Comparison of ENCODE assay signal across 11 cellular contexts in the genomic region with DNA sequence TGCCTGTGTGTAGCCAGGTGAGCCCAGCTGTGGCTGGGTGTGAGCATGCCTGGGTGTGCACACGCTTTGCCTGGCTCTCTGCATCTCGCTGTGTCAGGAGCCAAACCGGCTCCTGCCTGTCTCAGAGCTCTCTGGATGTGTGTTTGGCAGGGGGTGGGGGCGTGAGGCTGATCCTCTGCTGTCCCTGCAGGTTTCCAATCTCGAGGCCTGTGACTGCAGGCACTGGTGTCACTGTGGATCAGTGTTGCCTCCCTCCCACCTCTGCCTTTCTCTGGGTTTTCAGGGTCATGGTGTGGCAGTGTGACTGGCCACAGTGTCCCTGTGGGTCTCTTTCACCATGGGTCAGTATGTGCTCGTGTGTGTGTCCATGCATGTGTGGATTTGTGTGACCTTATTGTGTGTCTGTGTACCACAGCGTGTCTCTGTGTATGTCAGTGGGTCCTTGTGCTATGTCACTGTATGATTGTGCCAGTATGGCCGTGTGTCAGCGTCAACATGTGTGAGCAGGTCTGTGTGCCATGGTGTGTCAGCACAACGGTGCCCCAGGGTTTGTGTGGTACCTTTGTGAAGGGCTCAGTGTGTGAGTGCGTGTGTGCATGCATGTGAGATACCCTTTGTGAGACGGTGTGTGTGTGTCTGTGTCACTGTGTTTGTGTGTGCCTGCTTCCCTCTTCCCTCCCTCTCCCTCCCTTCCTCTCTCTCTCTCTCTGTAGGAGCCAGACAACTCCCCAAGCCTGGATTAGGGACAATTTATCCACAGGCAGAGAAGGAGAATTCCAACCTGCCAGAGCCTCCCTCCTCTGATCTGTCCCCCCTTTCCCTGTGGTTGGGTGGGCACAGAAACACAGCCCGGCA. TPM values are rescaled to one million over a fixed set of nuclear protein-coding genes. Genes with fewer than 3 reads are reported as not detected.
DNase-seq lines count a peak whose midpoint lies in the region; ATAC-seq and TF ChIP-seq lines count a peak whose summit lies in the region.
"Had no signal": no experiment of that assay in that cellular context is flagged by ENCODE, and none has a peak within 500 bp of the region (broad histone marks: within the 10 kb centered on the region; RNA-seq: fewer than 3 reads in every experiment).

No MANE protein-coding gene starts in this region.

- ATAC-seq in Right ventricle myocardium inferior, result no peak
- no peak for ATAC-seq in naive thymus-derived CD4-positive, alpha-beta T cell
- ATAC-seq in upper lobe of right lung, result no peak

- 79 to 81% methylated on average over 12 to 13 of the region's 13 CpGs for WGBS in ectodermal cell, 2 experiments

- peaks cover 23 to 56% (median 45%) of the 10 kb centered on the region in 7 donors for H3K4me1 Mint-ChIP-seq in naive thymus-derived CD4-positive, alpha-beta T cell
- H3K4me1 Mint-ChIP-seq in activated T-helper 2 cell treated with anti-CD3 and anti-CD28 coated beads, Interferon-gamma antibody, Interleukin-2, Interleukin-4, amounts not matched to agents 10 μg/mL and 5 μg/mL and 100 μg/mL, durations not matched to agents 14 hours and 24 hours and 36 hours (ENCODE audit: low read depth), result peaks cover 21% of the 10 kb centered on the region

- POLR2A ChIA-PET in naive thymus-derived CD4-positive, alpha-beta T cell (lab: Charles Lee), result interaction anchor here (1.5 kb wide), 1 partner anchor 36 kb away, joined by 6 read pairs; no protein-coding TSS in a partner anchor

- no peak overlapping the region for H3K4me3 Mint-ChIP-seq in naive thymus-derived CD4-positive, alpha-beta T cell
- H3K4me3 Mint-ChIP-seq in activated T-helper 2 cell treated with anti-CD3 and anti-CD28 coated beads, Interferon-gamma antibody, Interleukin-2, Interleukin-4, amounts not matched to agents 10 μg/mL and 5 μg/mL and 100 μg/mL, durations not matched to agents 14 hours and 24 hours and 36 hours (ENCODE audit: low read depth), result no peak overlapping the region

- intact Hi-C loops in Right ventricle myocardium inferior (cut with DNase I) (loop anchor here (5.0 kb wide), 1 partner anchor 33 kb away; no protein-coding TSS in a partner anchor), upper lobe of right lung (cut with DNase I) (no loop called here)
- intact Hi-C loops in naive thymus-derived CD4-positive, alpha-beta T cell (cut with micrococcal nuclease), result no loop called here
- intact Hi-C loops in activated T-helper 2 cell treated with anti-CD3 and anti-CD28 coated beads, Interferon-gamma antibody, Interleukin-2, Interleukin-4, amounts not matched to agents 10 μg/mL and 5 μg/mL and 100 μg/mL, durations not matched to agents 14 hours and 24 hours and 36 hours (cut with micrococcal nuclease), result no loop called here

- H3K4me3 ChIP-seq in cardiac muscle cell (no peak overlapping the region), ectodermal cell (ENCODE audit: insufficient read depth, low read depth, low read length) (no peak overlapping the region), upper lobe of right lung (no peak overlapping the region)
- no peak overlapping the region for H3K4me3 ChIP-seq in naive thymus-derived CD4-positive, alpha-beta T cell (ENCODE audit: low read length)

- DNase-seq in cardiac muscle cell (ENCODE audit: low read depth in 1 of 2, low spot score in 1 of 2), result no peak
- no peak for DNase-seq in Right ventricle myocardium inferior (ENCODE audit: missing footprints)
- DNase-seq in naive thymus-derived CD4-positive, alpha-beta T cell, result no peak
- DNase-seq in upper lobe of right lung, result no peak
- no peak for DNase-seq in foreskin melanocyte
- no peak for DNase-seq in NCI-H345 (lab: John Stamatoyannopoulos, UW)
- DNase-seq in activated T-helper 2 cell treated with anti-CD3 and anti-CD28 coated beads, Interferon-gamma antibody, Interleukin-2, Interleukin-4, amounts not matched to agents 10 μg/mL and 5 μg/mL and 100 μg/mL, durations not matched to agents 14 hours and 24 hours and 36 hours (ENCODE audit: low spot score), result no peak
- DNase-seq: activated CD4-positive, CD25-positive, alpha-beta regulatory T cell treated with anti-CD3 and anti-CD28 coated beads, Interleukin-2, amount 50 U/mL, for 72 hours; MM.1S had no signal

- H3K36me3 ChIP-seq in cardiac muscle cell, result no peaks in the 10 kb centered on the region
- peaks cover 5% of the 10 kb centered on the region for H3K36me3 ChIP-seq in ectodermal cell (ENCODE audit: control insufficient read depth, insufficient read depth, low read length)
- H3K36me3 ChIP-seq in naive thymus-derived CD4-positive, alpha-beta T cell (ENCODE audit: control insufficient read depth in 2 of 3, insufficient read depth in 3 of 3, low read length in 3 of 3), result peaks cover 0 to 7% (median 0%) of the 10 kb centered on the region in 3 experiments
- H3K36me3 ChIP-seq in upper lobe of right lung, result peaks cover 4% of the 10 kb centered on the region

- H3K9me3 Mint-ChIP-seq in naive thymus-derived CD4-positive, alpha-beta T cell, result peaks cover 0 to 1% (median 0%) of the 10 kb centered on the region in 11 donors
- H3K9me3 Mint-ChIP-seq in activated T-helper 2 cell treated with anti-CD3 and anti-CD28 coated beads, Interferon-gamma antibody, Interleukin-2, Interleukin-4, amounts not matched to agents 10 μg/mL and 5 μg/mL and 100 μg/mL, durations not matched to agents 14 hours and 24 hours and 36 hours, result no peaks in the 10 kb centered on the region

- H3K36me3 Mint-ChIP-seq in naive thymus-derived CD4-positive, alpha-beta T cell, result peaks cover 0 to 4% (median 0%) of the 10 kb centered on the region in 5 donors
- no peaks in the 10 kb centered on the region for H3K36me3 Mint-ChIP-seq in activated T-helper 2 cell treated with anti-CD3 and anti-CD28 coated beads, Interferon-gamma antibody, Interleukin-2, Interleukin-4, amounts not matched to agents 10 μg/mL and 5 μg/mL and 100 μg/mL, durations not matched to agents 14 hours and 24 hours and 36 hours (ENCODE audit: low read depth)

- no peaks in the 10 kb centered on the region for H3K27me3 Mint-ChIP-seq in naive thymus-derived CD4-positive, alpha-beta T cell
- no peaks in the 10 kb centered on the region for H3K27me3 Mint-ChIP-seq in activated T-helper 2 cell treated with anti-CD3 and anti-CD28 coated beads, Interferon-gamma antibody, Interleukin-2, Interleukin-4, amounts not matched to agents 10 μg/mL and 5 μg/mL and 100 μg/mL, durations not matched to agents 14 hours and 24 hours and 36 hours (ENCODE audit: low read depth)

- TF ChIP-seq CTCF in cardiac muscle cell (IDR thresholded peaks at IDR 0.05; ENCODE audit: low read depth, low read length) (no peak), upper lobe of right lung (IDR thresholded peaks at IDR 0.05) (no peak)

- peak overlapping the region in 8 of 9 donors; percentile 2 to 91 (median 54) for H3K27ac Mint-ChIP-seq in naive thymus-derived CD4-positive, alpha-beta T cell
- no peak overlapping the region for H3K27ac Mint-ChIP-seq in activated T-helper 2 cell treated with anti-CD3 and anti-CD28 coated beads, Interferon-gamma antibody, Interleukin-2, Interleukin-4, amounts not matched to agents 10 μg/mL and 5 μg/mL and 100 μg/mL, durations not matched to agents 14 hours and 24 hours and 36 hours

- H3K27me3 ChIP-seq in cardiac muscle cell (no peaks in the 10 kb centered on the region), ectodermal cell (ENCODE audit: control insufficient read depth, insufficient read depth, low read length, poor library complexity, severe bottlenecking) (no peaks in the 10 kb centered on the region), upper lobe of right lung (no peaks in the 10 kb centered on the region)
- H3K27me3 ChIP-seq in naive thymus-derived CD4-positive, alpha-beta T cell (ENCODE audit: control insufficient read depth in 2 of 2, insufficient read depth in 2 of 2, low read length in 2 of 2), result no peaks in the 10 kb centered on the region

- no peaks in the 10 kb centered on the region for H3K9me3 ChIP-seq in cardiac muscle cell (ENCODE audit: low read depth)
- no peaks in the 10 kb centered on the region for H3K9me3 ChIP-seq in ectodermal cell (ENCODE audit: control insufficient read depth, low read length)
- no peaks in the 10 kb centered on the region for H3K9me3 ChIP-seq in naive thymus-derived CD4-positive, alpha-beta T cell (ENCODE audit: control insufficient read depth in 2 of 3, low read length in 3 of 3)
- H3K9me3 ChIP-seq in upper lobe of right lung, result no peaks in the 10 kb centered on the region

- H3K4me1 ChIP-seq in cardiac muscle cell (ENCODE audit: low read depth) (peaks cover 66% of the 10 kb centered on the region), ectodermal cell (ENCODE audit: control insufficient read depth, insufficient read depth, low read length) (peaks cover 82% of the 10 kb centered on the region), upper lobe of right lung (peaks cover 67% of the 10 kb centered on the region)
- H3K4me1 ChIP-seq in naive thymus-derived CD4-positive, alpha-beta T cell (ENCODE audit: control insufficient read depth in 2 of 2, insufficient read depth in 2 of 2, low read length in 2 of 2), result peaks cover 8 to 11% of the 10 kb centered on the region in 2 donors

- H3K27ac ChIP-seq in cardiac muscle cell (peak overlapping the region; percentile 88), ectodermal cell (ENCODE audit: insufficient read depth, low read depth, low read length, poor library complexity, severe bottlenecking) (peak overlapping the region; percentile 73), upper lobe of right lung (peak overlapping the region; percentile 55)
- no peak overlapping the region for H3K27ac ChIP-seq in naive thymus-derived CD4-positive, alpha-beta T cell (ENCODE audit: low read depth, low read length)
- H3K27ac ChIP-seq: parathyroid adenoma had no signal

- CTCF ChIA-PET in naive thymus-derived CD4-positive, alpha-beta T cell (lab: Charles Lee), result interaction anchor here (4.8 kb wide), 1 partner anchor 8 kb away, joined by 33 read pairs; no protein-coding TSS in a partner anchor

RNA-seq across cellular contexts. Expression of a gene that starts 43.4 kb away (rescaled TPM):
- total RNA-seq in cardiac muscle cell, result 31.0 and 58.1 TPM in 2 replicates
- 16.3 and 21.1 TPM in 2 replicates for polyA plus RNA-seq in cardiac muscle cell
- 51.2 TPM for total RNA-seq in Right ventricle myocardium inferior
- 90.4 TPM for polyA plus RNA-seq in ectodermal cell (2013, experiment 1 of 4)
- 114 TPM for polyA plus RNA-seq in ectodermal cell (2013, experiment 2 of 4)
- 75.5 TPM for polyA plus RNA-seq in ectodermal cell (2013, experiment 3 of 4)
- polyA plus RNA-seq in ectodermal cell (2013, experiment 4 of 4), result 88.7 TPM
- total RNA-seq in naive thymus-derived CD4-positive, alpha-beta T cell, result 10 to 100 TPM; 18.4 to 38.8 (median 21.3) TPM
- polyA plus RNA-seq in naive thymus-derived CD4-positive, alpha-beta T cell, result 1 to 10 TPM in 1 of 2 donors, under 1 TPM in 1; 0.90 to 2.0 TPM
- 34.2 TPM for total RNA-seq in upper lobe of right lung
- total RNA-seq in activated T-helper 2 cell treated with anti-CD3 and anti-CD28 coated beads, Interferon-gamma antibody, Interleukin-2, Interleukin-4, amounts not matched to agents 10 μg/mL and 5 μg/mL and 100 μg/mL, durations not matched to agents 14 hours and 24 hours and 36 hours, result 28.5 and 29.3 TPM in 2 replicates
